In genomic region chr15:28955686-28956421, GRCh38 we compare ENCODE assay signal across 10 cellular contexts.
A peak's percentile ranks its signal among the peaks of the same experiment; 100 is the strongest.
DNase-seq lines count a peak whose midpoint lies in the region; ATAC-seq, FAIRE-seq and TF ChIP-seq lines count a peak whose summit lies in the region.
"Had no signal": no experiment of that assay in that cellular context is flagged by ENCODE, and none has a peak within 500 bp of the region (broad histone marks: within the 10 kb centered on the region; RNA-seq: fewer than 3 reads in every experiment).

No MANE protein-coding gene starts in this region.

- no peak for TF ChIP-seq POLR2A in K562 (conservative IDR thresholded peaks at IDR 0.05)

- H3K4me1 Mint-ChIP-seq in nephron progenitor cell (peaks cover 75% of the 10 kb centered on the region), T-helper 17 cell (peaks cover 38% of the 10 kb centered on the region)

- H3K4me1 ChIP-seq in K562 (replicated peaks in 1 of 2; ENCODE audit: control insufficient read depth in 2 of 2, insufficient read depth in 2 of 2, low read length in 2 of 2), result peaks cover 37 to 46% of the 10 kb centered on the region in 2 experiments
- H3K4me1 ChIP-seq in BE2C, result peaks cover 32% of the 10 kb centered on the region
- H3K4me1 ChIP-seq: left lung had no signal

- H3K9me3 Mint-ChIP-seq in nephron progenitor cell, result no peaks in the 10 kb centered on the region
- H3K9me3 Mint-ChIP-seq: activated naive CD4-positive, alpha-beta T cell treated with anti-CD3 and anti-CD28 coated beads, Interleukin-2, amount 50 U/mL, for 72 hours had no signal

- peak; percentile 75 for DNase-seq in NCI-H69 (lab: John Stamatoyannopoulos, UW)
- DNase-seq in K562 (ENCODE audit: extremely low read depth in 1 of 4, low spot score in 3 of 4), result peak in 2 of 4 experiments; percentile 54 to 75
- no peak for DNase-seq in nephron progenitor cell
- DNase-seq in T-helper 17 cell, result no peak
- DNase-seq in ureter (ENCODE audit: low spot score), result no peak
- no peak for DNase-seq in BE2C

- TF ChIP-seq CTCF in K562 (IDR thresholded peaks at IDR 0.05 in 2 of 3, conservative IDR thresholded peaks at IDR 0.05 in 1 of 3; ENCODE audit: insufficient read depth in 2 of 3, low read depth in 1 of 3, low read length in 3 of 3) (no peak), nephron progenitor cell (IDR thresholded peaks at IDR 0.05) (no peak), BE2C (IDR thresholded peaks at IDR 0.05; ENCODE audit: low read depth, low read length) (no peak)

- H3K27ac ChIP-seq in K562 (ENCODE audit: extremely low read depth, low read depth, low read length), result peak overlapping the region; percentile 80
- H3K27ac ChIP-seq: left lung had no signal

- peak; percentile 83 for FAIRE-seq in K562 (lab: Jason Lieb, UNC)

- no peaks in the 10 kb centered on the region for H3K9me1 ChIP-seq in K562 (ENCODE audit: control insufficient read depth, insufficient read depth, low read length)

- 0 out of 2 replicates have a peak, but pooled peaks have one; percentile 21 for TF ChIP-seq EP300 in K562 (IDR thresholded peaks at IDR 0.05; ENCODE audit: low read length)

- TF ChIP-seq RAD21 in K562 (CRISPR knock-in tag; conservative IDR thresholded peaks at IDR 0.05 in 1 of 2, IDR thresholded peaks at IDR 0.05 in 1 of 2), result no peak

- H3K4me3 ChIP-seq in K562 (peak overlapping the region; percentile 1; the same call in 1 of the 2 replicates), BE2C (ENCODE audit: low read depth, low read length) (no peak overlapping the region; the same call in 1 of the 2 replicates)
- H3K4me3 ChIP-seq: left lung had no signal

- 0 out of 2 replicates have a peak overlapping the region, but pooled peaks have one; percentile 5 for H2AFZ ChIP-seq in K562 (ENCODE audit: low read depth, low read length)

- H3K4me2 ChIP-seq in K562 (ENCODE audit: insufficient read depth, low read length), result peak overlapping the region; percentile 56

- peak overlapping the region; percentile 46 to 82; a peak in 3 of 4 replicates for H3K9ac ChIP-seq in K562 (ENCODE audit: insufficient read depth in 1 of 2, low read depth in 2 of 2, low read length in 2 of 2)

- H4K20me1 ChIP-seq in K562 (replicated peaks; ENCODE audit: control insufficient read depth, insufficient read depth, low read length), result 0 out of 2 replicates have a peak, but pooled peaks cover 3% of the 10 kb centered on the region

- WGBS in K562 (ENCODE audit: insufficient coverage, low coverage, missing lambda C conversion rate), result 33% methylated on average over 9 of the region's 9 CpGs

- H3K79me2 ChIP-seq in K562 (ENCODE audit: control insufficient read depth, insufficient read depth, low read length), result peaks cover 45% of the 10 kb centered on the region

- no TSS peak for BruUV-seq in K562 (replicated peaks; lab: Mats Ljungman, UMichigan)

- intact Hi-C loops in K562 (cut with micrococcal nuclease), result loop anchor here (5.0 kb wide), 1 partner anchor 44 kb away; no protein-coding TSS in a partner anchor

- H3K36me3 ChIP-seq in K562 (ENCODE audit: control insufficient read depth, insufficient read depth, low read length) (peaks cover 5% of the 10 kb centered on the region; the same call in 2 of the 3 replicates), BE2C (no peaks in the 10 kb centered on the region; the same call in 1 of the 2 replicates)
- H3K36me3 ChIP-seq: left lung had no signal

- ATAC-seq in GM18867 (IDR thresholded peaks at IDR 0.05; ENCODE audit: unreplicated experiment) (peak; percentile 47), K562 (peak; percentile 72), T-helper 17 cell (no peak), HG03378 (IDR thresholded peaks at IDR 0.05; ENCODE audit: unreplicated experiment) (no peak)
- ATAC-seq: left lung had no signal

- POLR2A ChIA-PET in K562 (lab: Yijun Ruan, JAX), result interaction anchor here (1.0 to 2.5 kb wide), 4 partner anchors 9 to 44 kb away, joined by 3 to 11 read pairs (median 6); no protein-coding TSS in a partner anchor

- H3K27ac Mint-ChIP-seq in nephron progenitor cell (peak overlapping the region; percentile 85), T-helper 17 cell (no peak overlapping the region)

- H3K27me3 Mint-ChIP-seq in nephron progenitor cell (ENCODE audit: low read depth, poor library complexity) (no peaks in the 10 kb centered on the region), T-helper 17 cell (no peaks in the 10 kb centered on the region)

- H3K27me3 ChIP-seq in K562 (ENCODE audit: control insufficient read depth in 2 of 2, insufficient read depth in 2 of 2, low read length in 2 of 2) (no peaks in the 10 kb centered on the region), BE2C (no peaks in the 10 kb centered on the region)

- H3K9me3 ChIP-seq in K562 (replicated peaks; ENCODE audit: control insufficient read depth, insufficient read depth, low read depth, low read length) (no peaks in the 10 kb centered on the region), T-helper 17 cell (ENCODE audit: control insufficient read depth, low read length, poor library complexity, severe bottlenecking) (no peaks in the 10 kb centered on the region), BE2C (no peaks in the 10 kb centered on the region)
- H3K9me3 ChIP-seq: left lung had no signal

- in situ Hi-C loops in K562 (cut with MboI), result no loop called here

- H3K36me3 Mint-ChIP-seq in nephron progenitor cell (ENCODE audit: low read depth) (peaks cover 26% of the 10 kb centered on the region), T-helper 17 cell (ENCODE audit: low read depth) (no peaks in the 10 kb centered on the region)
- H3K36me3 Mint-ChIP-seq: activated naive CD4-positive, alpha-beta T cell treated with anti-CD3 and anti-CD28 coated beads, Interleukin-2, amount 50 U/mL, for 72 hours had no signal

- CTCF ChIA-PET in K562 (lab: Yijun Ruan, JAX; ENCODE audit: low intra/inter-chr PET ratio), result no interaction called here

- H3K4me3 Mint-ChIP-seq in nephron progenitor cell (peak overlapping the region; percentile 67), T-helper 17 cell (no peak overlapping the region)

TF ChIP-seq in K562, 482 proteins besides CTCF, POLR2A, EP300 and RAD21 (continues in another document):
- no peak for TF ChIP-seq DDX20 (tag; IDR thresholded peaks at IDR 0.05; ENCODE audit: low read depth)
- peak; percentile 37; the same call in 1 of the 2 replicates for TF ChIP-seq TEAD4 (IDR thresholded peaks at IDR 0.05; ENCODE audit: low read length)
- no peak for TF ChIP-seq TEAD4 (CRISPR knock-in tag; IDR thresholded peaks at IDR 0.05; ENCODE audit: borderline replicate concordance)
- no peak for TF ChIP-seq ZFP1 (CRISPR knock-in tag; IDR thresholded peaks at IDR 0.05)
- TF ChIP-seq ESRRA (IDR thresholded peaks at IDR 0.05; ENCODE audit: borderline replicate concordance, low read depth), result peak; percentile 58; the same call in 1 of the 2 replicates
- TF ChIP-seq ARID1B (IDR thresholded peaks at IDR 0.05), result no peak
- TF ChIP-seq MYC (IDR thresholded peaks at IDR 0.05; ENCODE audit: low read depth, low read length), result peak; percentile 51; the same call in 1 of the 2 replicates
- TF ChIP-seq MYC (CRISPR knock-in tag; IDR thresholded peaks at IDR 0.05; ENCODE audit: borderline replicate concordance, low read depth), result no peak
- 0 out of 2 replicates have a peak, but pooled peaks have one; percentile 37 for TF ChIP-seq ZBTB33 (CRISPR knock-in tag; IDR thresholded peaks at IDR 0.05)
- TF ChIP-seq CREB1 (IDR thresholded peaks at IDR 0.05), result 0 out of 2 replicates have a peak, but pooled peaks have one; percentile 36
- peak; percentile 45; the same call in 1 of the 2 replicates for TF ChIP-seq CREB1 (CRISPR knock-in tag; IDR thresholded peaks at IDR 0.05)
- TF ChIP-seq GABPA (tag; conservative IDR thresholded peaks at IDR 0.05; ENCODE audit: low read depth), result peak; percentile 73
- peak; percentile 73 for TF ChIP-seq CREM (IDR thresholded peaks at IDR 0.05; ENCODE audit: low read depth)
- TF ChIP-seq KAT7 (CRISPR knock-in tag; IDR thresholded peaks at IDR 0.05; ENCODE audit: borderline replicate concordance), result 0 out of 2 replicates have a peak, but pooled peaks have one; percentile 38
- peak; percentile 73; the same call in 1 of the 2 replicates for TF ChIP-seq CBFB (CRISPR knock-in tag; IDR thresholded peaks at IDR 0.05)
- 0 out of 2 replicates have a peak, but pooled peaks have one; percentile 68 for TF ChIP-seq XRCC5 (IDR thresholded peaks at IDR 0.05; ENCODE audit: low read depth, low read length)
- TF ChIP-seq ETV1 (tag; conservative IDR thresholded peaks at IDR 0.05; ENCODE audit: low read depth), result peak; percentile 76
- TF ChIP-seq MAX (CRISPR knock-in tag; IDR thresholded peaks at IDR 0.05), result peak; percentile 86
- 0 out of 2 replicates have a peak, but pooled peaks have one; percentile 51 for TF ChIP-seq ZBTB12 (CRISPR knock-in tag; IDR thresholded peaks at IDR 0.05)
- TF ChIP-seq ATF7 (IDR thresholded peaks at IDR 0.05), result peak; percentile 35; the same call in 1 of the 2 replicates

Comparison
In these comparisons a context has a peak if more than half of its experiments do, and no peak if none do; other contexts are left out.
1. ATAC-seq: peak in GM18867 (single experiment) and K562 (single experiment); none in T-helper 17 cell (single experiment) and HG03378 (single experiment).